ENCODE assay signal across 1 cellular context in the genomic region with DNA sequence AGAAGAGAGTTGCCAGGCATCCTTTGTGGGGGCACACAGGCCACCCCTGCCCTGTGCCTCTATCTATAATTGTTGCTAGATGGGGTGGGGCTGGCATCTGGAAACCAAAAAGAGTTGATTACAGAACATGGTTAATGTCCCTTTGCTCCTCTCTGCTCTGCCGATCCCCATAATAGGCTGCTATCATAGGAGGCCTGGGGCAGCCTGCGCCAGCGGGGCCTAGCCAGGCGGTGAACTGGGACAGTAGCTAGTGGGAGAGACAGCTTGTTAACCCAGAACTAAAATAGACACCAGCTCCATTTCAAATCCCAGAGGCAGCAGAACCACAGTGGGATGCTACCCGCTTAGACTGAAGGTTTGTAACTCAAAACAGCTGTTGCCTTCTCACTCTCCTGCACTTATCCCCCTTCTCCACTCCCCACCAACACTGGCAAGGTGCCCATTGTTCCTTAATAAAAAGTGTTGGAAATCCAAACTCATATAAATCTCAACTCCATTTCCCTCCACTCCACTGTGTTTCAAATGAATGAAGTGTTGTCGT.
TF ChIP-seq lines count a peak whose summit lies in the region.

No MANE protein-coding gene starts in this region.

TF ChIP-seq in IMR-90, 13 proteins besides CTCF, POLR2A, EP300 and RAD21 (continued from another document):
- TF ChIP-seq SMC3 (IDR thresholded peaks at IDR 0.05; ENCODE audit: low read depth, low read length): no peak
